ENCODE assay signal across 8 cellular contexts in the genomic region with DNA sequence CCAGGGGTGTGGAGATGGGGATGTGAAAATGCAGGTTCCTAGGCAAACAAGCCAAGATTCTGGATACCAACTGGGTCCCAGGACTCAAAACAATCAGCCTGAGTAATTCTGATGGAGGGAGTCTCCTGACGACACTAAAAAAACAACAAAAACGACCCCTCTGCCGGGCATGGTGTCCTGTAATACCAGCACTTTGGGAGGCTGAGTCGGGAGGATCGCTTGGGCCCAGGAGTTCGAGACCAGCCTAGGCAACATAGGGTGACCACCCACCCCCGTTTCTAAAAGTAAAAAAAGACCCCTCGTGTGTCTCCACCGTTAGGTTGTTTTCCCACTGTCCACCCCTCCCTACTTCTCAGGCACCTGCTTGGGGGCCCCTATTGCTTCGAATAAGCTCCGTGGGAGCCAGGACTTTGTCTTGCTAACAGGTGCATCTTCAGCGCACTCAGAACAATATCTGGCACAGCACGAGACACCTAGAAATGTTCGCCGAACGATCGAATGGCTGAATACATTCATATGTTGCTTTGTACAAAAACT. TPM values are rescaled to one million over a fixed set of nuclear protein-coding genes. Genes with fewer than 3 reads are reported as not detected.
DNase-seq lines count a peak whose midpoint lies in the region; ATAC-seq and TF ChIP-seq lines count a peak whose summit lies in the region.

No MANE protein-coding gene starts in this region.

- no peaks in the 10 kb centered on the region for H3K9me2 ChIP-seq in hepatocyte (replicated peaks; ENCODE audit: insufficient read depth)

- peaks cover 60% of the 10 kb centered on the region for H3K79me2 ChIP-seq in hepatocyte

- peak overlapping the region; percentile 86 for H3K4me2 ChIP-seq in hepatocyte

- POLR2A ChIA-PET in HEK293T (lab: Yijun Ruan, JAX): interaction anchor here (1.6 to 2.5 kb wide), 2 partner anchors 10 to 29 kb away, joined by 8 to 9 read pairs; no protein-coding TSS in a partner anchor

- no peaks in the 10 kb centered on the region for H3K9me3 Mint-ChIP-seq in stimulated activated effector memory CD8-positive, alpha-beta T cell treated with anti-CD3 and anti-CD28 coated beads, Interleukin-12 subunit alpha, Interleukin-12 subunit beta, amount 100 ng/mL, for 72 hours

- H3K4me1 ChIP-seq in hepatocyte (ENCODE audit: insufficient read depth): peaks cover 19% of the 10 kb centered on the region

- CTCF ChIA-PET in HEK293T (lab: Yijun Ruan, JAX): interaction anchor here (0.6 to 1.3 kb wide), 3 partner anchors 27 to 245 kb away, joined by 3 to 4 read pairs (median 3); no protein-coding TSS in a partner anchor

- peak overlapping the region; percentile 69 for H3K4me3 ChIP-seq in HL-60 (replicated peaks; ENCODE audit: insufficient read depth, low read length)
- H3K4me3 ChIP-seq in hepatocyte: peak overlapping the region; percentile 80

- no peaks in the 10 kb centered on the region for H3K36me3 ChIP-seq in hepatocyte (replicated peaks; ENCODE audit: insufficient read depth, low read depth)

- H3K36me3 Mint-ChIP-seq in stimulated activated effector memory CD8-positive, alpha-beta T cell treated with anti-CD3 and anti-CD28 coated beads, Interleukin-12 subunit alpha, Interleukin-12 subunit beta, amount 100 ng/mL, for 72 hours: peaks cover 47% of the 10 kb centered on the region

- DNase-seq in HL-60 (ENCODE audit: low read depth in 1 of 2, low spot score in 1 of 2) (no peak), hepatocyte (ENCODE audit: low spot score) (peak; percentile 15), SIG-M5 treated with dmso at 0.1 percent for 504 hours (lab: John Stamatoyannopoulos, UW; ENCODE audit: unreplicated experiment) (no peak), HEK293T (ENCODE audit: extremely low spot score) (no peak)
- DNase-seq in activated CD4-positive, alpha-beta T cell treated with anti-CD3 and anti-CD28 coated beads, Interleukin-2, amount 50 U/mL, for 48 hours: peak; percentile 19 to 22
- DNase-seq in stimulated activated effector memory CD8-positive, alpha-beta T cell treated with anti-CD3 and anti-CD28 coated beads, Interleukin-12 subunit alpha, Interleukin-12 subunit beta, amount 100 ng/mL, for 72 hours (ENCODE audit: low spot score in 2 of 2): peak in 1 of 2 donors; percentile 59

- H2AFZ ChIP-seq in hepatocyte: peak overlapping the region; percentile 88

- peaks cover 61% of the 10 kb centered on the region for H3K4me1 Mint-ChIP-seq in stimulated activated effector memory CD8-positive, alpha-beta T cell treated with anti-CD3 and anti-CD28 coated beads, Interleukin-12 subunit alpha, Interleukin-12 subunit beta, amount 100 ng/mL, for 72 hours

- ATAC-seq in stimulated activated effector memory CD8-positive, alpha-beta T cell treated with anti-CD3 and anti-CD28 coated beads, Interleukin-12 subunit alpha, Interleukin-12 subunit beta, amount 100 ng/mL, for 72 hours: no peak
- ATAC-seq in HG02884 (IDR thresholded peaks at IDR 0.05; ENCODE audit: unreplicated experiment) (no peak), GM18873 (IDR thresholded peaks at IDR 0.05; ENCODE audit: low FRiP score, unreplicated experiment) (no peak)

- H3K27ac ChIP-seq in HL-60 (replicated peaks) (peak overlapping the region; percentile 97), hepatocyte (peak overlapping the region; percentile 97)

- 13% methylated on average over 17 of the region's 17 CpGs for WGBS in hepatocyte (ENCODE audit: low lambda C conversion rate, missing lambda C conversion rate)

- peaks cover 23% of the 10 kb centered on the region for H4K20me1 ChIP-seq in hepatocyte (ENCODE audit: insufficient read depth, poor library complexity, severe bottlenecking)

- no peaks in the 10 kb centered on the region for H3K9me3 ChIP-seq in hepatocyte (ENCODE audit: low read depth)

- peak overlapping the region; percentile 99 for H3K27ac Mint-ChIP-seq in stimulated activated effector memory CD8-positive, alpha-beta T cell treated with anti-CD3 and anti-CD28 coated beads, Interleukin-12 subunit alpha, Interleukin-12 subunit beta, amount 100 ng/mL, for 72 hours

- no peak for TF ChIP-seq CTCF in HL-60 (IDR thresholded peaks at IDR 0.05; ENCODE audit: insufficient read depth, low read length)
- no peak for TF ChIP-seq CTCF in hepatocyte (IDR thresholded peaks at IDR 0.05; ENCODE audit: poor library complexity)

- H3K27me3 ChIP-seq in HL-60 (ENCODE audit: insufficient read depth, poor library complexity, severe bottlenecking) (no peaks in the 10 kb centered on the region), hepatocyte (no peaks in the 10 kb centered on the region)

- H3K4me3 Mint-ChIP-seq in stimulated activated effector memory CD8-positive, alpha-beta T cell treated with anti-CD3 and anti-CD28 coated beads, Interleukin-12 subunit alpha, Interleukin-12 subunit beta, amount 100 ng/mL, for 72 hours: peak overlapping the region; percentile 90

TF ChIP-seq in HEK293T, 16 proteins besides CTCF, POLR2A, EP300 and RAD21:
- TF ChIP-seq FOXK2 (IDR thresholded peaks at IDR 0.05): no peak
- TF ChIP-seq L3MBTL2 (conservative IDR thresholded peaks at IDR 0.05): no peak; the same call in 1 of the 2 replicates
- TF ChIP-seq ZNF384 (IDR thresholded peaks at IDR 0.05): no peak
- no peak for TF ChIP-seq ARNT (IDR thresholded peaks at IDR 0.05)
- no peak for TF ChIP-seq SUZ12 (IDR thresholded peaks at IDR 0.05)
- no peak for TF ChIP-seq NFRKB (IDR thresholded peaks at IDR 0.05)
- no peak for TF ChIP-seq PKNOX1 (IDR thresholded peaks at IDR 0.05)
- no peak for TF ChIP-seq FOXM1 (IDR thresholded peaks at IDR 0.05; ENCODE audit: borderline replicate concordance)
- no peak for TF ChIP-seq CTBP1 (IDR thresholded peaks at IDR 0.05; ENCODE audit: borderline replicate concordance)
- TF ChIP-seq BHLHE40 (IDR thresholded peaks at IDR 0.05; ENCODE audit: borderline replicate concordance): no peak
- no peak for TF ChIP-seq TARDBP (IDR thresholded peaks at IDR 0.05)
- no peak for TF ChIP-seq LEF1 (IDR thresholded peaks at IDR 0.05; ENCODE audit: borderline replicate concordance)
- TF ChIP-seq HDGF (IDR thresholded peaks at IDR 0.05; ENCODE audit: borderline replicate concordance): no peak
- TF ChIP-seq FOXA1 (IDR thresholded peaks at IDR 0.05): no peak
- no peak for TF ChIP-seq SP1 (IDR thresholded peaks at IDR 0.05)
- no peak for TF ChIP-seq ELF4 (IDR thresholded peaks at IDR 0.05)

RNA-seq across cellular contexts. Expression of gene NRF1, which starts 0.7 kb away (rescaled TPM):
- 12.0 and 21.7 TPM in 2 replicates for total RNA-seq in hepatocyte
- 5.4 and 11.2 TPM in 2 replicates for polyA plus RNA-seq in hepatocyte

Comparison
In these comparisons a context has a peak if more than half of its experiments do, and no peak if none do; other contexts are left out.
1. DNase-seq: peak in activated CD4-positive, alpha-beta T cell treated with anti-CD3 and anti-CD28 coated beads, Interleukin-2, amount 50 U/mL, for 48 hours (2 of 2) and hepatocyte (single experiment); none in HL-60 (0 of 2), SIG-M5 treated with dmso at 0.1 percent for 504 hours (single experiment) and HEK293T (single experiment).